21 cellular contexts compared by ENCODE assay signal in the genomic region with DNA sequence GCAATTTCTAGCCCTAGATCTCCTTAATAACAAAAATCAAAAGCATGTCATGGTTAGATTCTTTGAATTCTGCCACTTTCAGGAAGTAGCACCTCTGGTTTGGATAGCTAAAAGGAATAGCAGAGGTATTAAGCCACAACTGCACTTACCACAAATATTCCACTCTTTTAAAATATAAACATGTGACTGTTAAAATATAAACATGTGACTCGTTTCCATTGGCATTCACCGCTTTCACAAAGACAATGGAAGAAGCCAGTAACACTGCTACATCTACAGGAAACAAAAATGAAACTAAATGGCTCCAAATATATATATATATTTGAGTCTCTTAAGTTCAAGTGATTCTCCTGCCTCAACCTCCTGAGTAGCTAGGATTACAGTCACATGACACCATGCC.
DNase-seq lines count a peak whose midpoint lies in the region; ATAC-seq, FAIRE-seq and TF ChIP-seq lines count a peak whose summit lies in the region.
"Had no signal": no experiment of that assay in that cellular context is flagged by ENCODE, and none has a peak within 500 bp of the region (broad histone marks: within the 10 kb centered on the region; RNA-seq: fewer than 3 reads in every experiment).

No MANE protein-coding gene starts in this region.

- H3K9me3 Mint-ChIP-seq in activated naive CD4-positive, alpha-beta T cell treated with anti-CD3 and anti-CD28 coated beads, Interleukin-2, amount 50 U/mL, for 72 hours: peaks cover 0 to 6% of the 10 kb centered on the region in 2 donors
- H3K9me3 Mint-ChIP-seq in activated CD8-positive, alpha-beta T cell treated with anti-CD3 and anti-CD28 coated beads, Interleukin-2, amount 10 ng/mL, durations not matched to agents 7 days and 5 days (ENCODE audit: insufficient read depth): no peaks in the 10 kb centered on the region

- no peaks in the 10 kb centered on the region for H4K20me1 ChIP-seq in K562 (replicated peaks; ENCODE audit: control insufficient read depth, insufficient read depth, low read length)

- no peak overlapping the region for H3K9ac ChIP-seq in K562 (ENCODE audit: insufficient read depth in 1 of 2, low read depth in 2 of 2, low read length in 2 of 2)

- H3K4me1 ChIP-seq in K562 (replicated peaks in 1 of 2; ENCODE audit: control insufficient read depth in 2 of 2, insufficient read depth in 2 of 2, low read length in 2 of 2): peaks cover 0 to 6% of the 10 kb centered on the region in 2 experiments; a peak in 2 of 5 replicates
- H3K4me1 ChIP-seq in aorta (ENCODE audit: control insufficient read depth in 1 of 2, insufficient read depth in 2 of 2, low read length in 2 of 2): no peaks in the 10 kb centered on the region
- H3K4me1 ChIP-seq: BE2C had no signal

- H3K9me3 ChIP-seq in K562 (replicated peaks; ENCODE audit: control insufficient read depth, insufficient read depth, low read depth, low read length) (no peaks in the 10 kb centered on the region), aorta (ENCODE audit: control insufficient read depth, low read length) (no peaks in the 10 kb centered on the region)
- H3K9me3 ChIP-seq: BE2C, esophagus squamous epithelium, transverse colon had no signal

- no peak for FAIRE-seq in K562 (lab: Jason Lieb, UNC)
- FAIRE-seq: H1, TTC549 had no signal

- no peak overlapping the region for H2AFZ ChIP-seq in K562 (ENCODE audit: low read depth, low read length)

- DNase-seq in ACHN: peak; percentile 10
- peak; percentile 89 for DNase-seq in HCEC 1CT
- DNase-seq in K562 (ENCODE audit: extremely low read depth in 1 of 4, low spot score in 3 of 4): no peak
- peak; percentile 93 for DNase-seq in iris pigment epithelial cell (ENCODE audit: low read depth)
- no peak for DNase-seq in left lobe of liver (ENCODE audit: low spot score)
- no peak for DNase-seq in aorta
- no peak for DNase-seq in activated naive CD4-positive, alpha-beta T cell treated with anti-CD3 and anti-CD28 coated beads, Interleukin-2, amount 50 U/mL, for 72 hours (ENCODE audit: low spot score in 2 of 2)
- DNase-seq in activated CD8-positive, alpha-beta T cell treated with anti-CD3 and anti-CD28 coated beads, Interleukin-2, amount 10 ng/mL, durations not matched to agents 7 days and 5 days: no peak
- DNase-seq: activated CD8-positive, alpha-beta memory T cell treated with anti-CD3 and anti-CD28 coated beads for 24 hours; activated naive CD4-positive, alpha-beta T cell treated with Interleukin-2 at 50 U/mL for 16 hours; BE2C; esophagus squamous epithelium; midbrain; NCI-H2029 treated with DMSO at 0.1 percent for 48 hours; NCI-H774; posterior cingulate gyrus; Right ventricle myocardium superior; stimulated activated CD4-positive, alpha-beta T cell treated with anti-CD3 and anti-CD28 coated beads, Interleukin-1b, Interleukin-23, amount 100 ng/mL, for 48 hours; transverse colon had no signal

- intact Hi-C loops in K562 (cut with micrococcal nuclease): no loop called here
- intact Hi-C loops in aorta (cut with DNase I): no loop called here

- no TSS peak for BruUV-seq in K562 (replicated peaks; lab: Mats Ljungman, UMichigan)

- TF ChIP-seq CTCF in K562 (IDR thresholded peaks at IDR 0.05 in 2 of 3, conservative IDR thresholded peaks at IDR 0.05 in 1 of 3; ENCODE audit: insufficient read depth in 2 of 3, low read depth in 1 of 3, low read length in 3 of 3): no peak

- CTCF ChIA-PET in K562 (lab: Yijun Ruan, JAX; ENCODE audit: low intra/inter-chr PET ratio): no interaction called here
- CTCF ChIA-PET in activated CD8-positive, alpha-beta T cell treated with anti-CD3 and anti-CD28 coated beads, Interleukin-2, amount 10 ng/mL, durations not matched to agents 7 days and 5 days (lab: Charles Lee): no interaction called here

- peaks cover 0 to 6% of the 10 kb centered on the region in 2 donors for H3K36me3 Mint-ChIP-seq in activated naive CD4-positive, alpha-beta T cell treated with anti-CD3 and anti-CD28 coated beads, Interleukin-2, amount 50 U/mL, for 72 hours
- no peaks in the 10 kb centered on the region for H3K36me3 Mint-ChIP-seq in activated CD8-positive, alpha-beta T cell treated with anti-CD3 and anti-CD28 coated beads, Interleukin-2, amount 10 ng/mL, durations not matched to agents 7 days and 5 days (ENCODE audit: low read depth)

- no peak for TF ChIP-seq RAD21 in K562 (CRISPR knock-in tag; conservative IDR thresholded peaks at IDR 0.05 in 1 of 2, IDR thresholded peaks at IDR 0.05 in 1 of 2)

- peaks cover 8% of the 10 kb centered on the region for H3K4me1 Mint-ChIP-seq in activated CD8-positive, alpha-beta T cell treated with anti-CD3 and anti-CD28 coated beads, Interleukin-2, amount 10 ng/mL, durations not matched to agents 7 days and 5 days (ENCODE audit: low read depth)

- H3K4me3 ChIP-seq in K562: no peak overlapping the region
- no peak overlapping the region for H3K4me3 ChIP-seq in aorta (ENCODE audit: low read length in 2 of 2)
- H3K4me3 ChIP-seq: esophagus squamous epithelium, transverse colon had no signal

- peaks cover 3% of the 10 kb centered on the region; the same call in 1 of the 3 replicates for H3K36me3 ChIP-seq in K562 (ENCODE audit: control insufficient read depth, insufficient read depth, low read length)
- no peaks in the 10 kb centered on the region for H3K36me3 ChIP-seq in aorta (ENCODE audit: control insufficient read depth in 1 of 2, insufficient read depth in 2 of 2, low read length in 1 of 2)
- H3K36me3 ChIP-seq: BE2C, esophagus squamous epithelium, transverse colon had no signal

- in situ Hi-C loops in ACHN (cut with HindIII; ENCODE audit: low pct_ligation_motif_present, low pct_unique_long_range_greater_than_20kb, low sequenced_read_pairs) (no loop called here), K562 (cut with MboI) (no loop called here)

- H3K4me2 ChIP-seq in K562 (ENCODE audit: insufficient read depth, low read length): no peak overlapping the region

- no peaks in the 10 kb centered on the region for H3K9me1 ChIP-seq in K562 (ENCODE audit: control insufficient read depth, insufficient read depth, low read length)

- H3K27me3 Mint-ChIP-seq in activated CD8-positive, alpha-beta T cell treated with anti-CD3 and anti-CD28 coated beads, Interleukin-2, amount 10 ng/mL, durations not matched to agents 7 days and 5 days (ENCODE audit: low read depth): no peaks in the 10 kb centered on the region

- peaks cover 3% of the 10 kb centered on the region; the same call in 1 of the 3 replicates for H3K79me2 ChIP-seq in K562 (ENCODE audit: control insufficient read depth, insufficient read depth, low read length)

- H3K27ac ChIP-seq in K562 (ENCODE audit: extremely low read depth, low read depth, low read length) (no peak overlapping the region), aorta (ENCODE audit: low read depth in 1 of 2, low read length in 2 of 2) (no peak overlapping the region)
- H3K27ac ChIP-seq: esophagus squamous epithelium had no signal

- POLR2A ChIA-PET in K562 (lab: Yijun Ruan, JAX): no interaction called here
- POLR2A ChIA-PET in activated CD8-positive, alpha-beta T cell treated with anti-CD3 and anti-CD28 coated beads, Interleukin-2, amount 10 ng/mL, durations not matched to agents 7 days and 5 days (lab: Charles Lee): no interaction called here

- H3K27me3 ChIP-seq in K562 (ENCODE audit: control insufficient read depth in 2 of 2, insufficient read depth in 2 of 2, low read length in 2 of 2) (no peaks in the 10 kb centered on the region), aorta (ENCODE audit: control insufficient read depth in 1 of 2, insufficient read depth in 2 of 2, low read length in 1 of 2) (no peaks in the 10 kb centered on the region)
- H3K27me3 ChIP-seq: BE2C, esophagus squamous epithelium, transverse colon had no signal

- no peak overlapping the region for H3K4me3 Mint-ChIP-seq in activated CD8-positive, alpha-beta T cell treated with anti-CD3 and anti-CD28 coated beads, Interleukin-2, amount 10 ng/mL, durations not matched to agents 7 days and 5 days

- TF ChIP-seq POLR2A in K562 (conservative IDR thresholded peaks at IDR 0.05): no peak

- TF ChIP-seq EP300 in K562 (IDR thresholded peaks at IDR 0.05; ENCODE audit: low read length): no peak

- H3K27ac Mint-ChIP-seq in activated naive CD4-positive, alpha-beta T cell treated with anti-CD3 and anti-CD28 coated beads, Interleukin-2, amount 50 U/mL, for 72 hours: no peak overlapping the region
- H3K27ac Mint-ChIP-seq in activated CD8-positive, alpha-beta T cell treated with anti-CD3 and anti-CD28 coated beads, Interleukin-2, amount 10 ng/mL, durations not matched to agents 7 days and 5 days: no peak overlapping the region

- 96% methylated on average over 2 of the region's 2 CpGs for WGBS in K562 (ENCODE audit: insufficient coverage, low coverage, missing lambda C conversion rate)
- 35 to 44% methylated on average over 2 of the region's 2 CpGs for WGBS in aorta, 2 donors

- ATAC-seq in K562 (no peak), left lobe of liver (no peak), aorta (ENCODE audit: low FRiP score) (no peak)
- ATAC-seq in activated naive CD4-positive, alpha-beta T cell treated with anti-CD3 and anti-CD28 coated beads, Interleukin-2, amount 50 U/mL, for 72 hours: no peak
- no peak for ATAC-seq in activated CD8-positive, alpha-beta T cell treated with anti-CD3 and anti-CD28 coated beads, Interleukin-2, amount 10 ng/mL, durations not matched to agents 7 days and 5 days

TF ChIP-seq in K562, 482 proteins besides CTCF, POLR2A, EP300 and RAD21 (continues in another document):
- TF ChIP-seq, protein P1, sequence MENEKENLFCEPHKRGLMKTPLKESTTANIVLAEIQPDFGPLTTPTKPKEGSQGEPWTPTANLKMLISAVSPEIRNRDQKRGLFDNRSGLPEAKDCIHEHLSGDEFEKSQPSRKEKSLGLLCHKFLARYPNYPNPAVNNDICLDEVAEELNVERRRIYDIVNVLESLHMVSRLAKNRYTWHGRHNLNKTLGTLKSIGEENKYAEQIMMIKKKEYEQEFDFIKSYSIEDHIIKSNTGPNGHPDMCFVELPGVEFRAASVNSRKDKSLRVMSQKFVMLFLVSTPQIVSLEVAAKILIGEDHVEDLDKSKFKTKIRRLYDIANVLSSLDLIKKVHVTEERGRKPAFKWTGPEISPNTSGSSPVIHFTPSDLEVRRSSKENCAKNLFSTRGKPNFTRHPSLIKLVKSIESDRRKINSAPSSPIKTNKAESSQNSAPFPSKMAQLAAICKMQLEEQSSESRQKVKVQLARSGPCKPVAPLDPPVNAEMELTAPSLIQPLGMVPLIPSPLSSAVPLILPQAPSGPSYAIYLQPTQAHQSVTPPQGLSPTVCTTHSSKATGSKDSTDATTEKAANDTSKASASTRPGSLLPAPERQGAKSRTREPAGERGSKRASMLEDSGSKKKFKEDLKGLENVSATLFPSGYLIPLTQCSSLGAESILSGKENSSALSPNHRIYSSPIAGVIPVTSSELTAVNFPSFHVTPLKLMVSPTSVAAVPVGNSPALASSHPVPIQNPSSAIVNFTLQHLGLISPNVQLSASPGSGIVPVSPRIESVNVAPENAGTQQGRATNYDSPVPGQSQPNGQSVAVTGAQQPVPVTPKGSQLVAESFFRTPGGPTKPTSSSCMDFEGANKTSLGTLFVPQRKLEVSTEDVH (IDR thresholded peaks at IDR 0.05; ENCODE audit: low read depth, partially characterized antibody): no peak

Comparison
In these comparisons a context has a peak if more than half of its experiments do, and no peak if none do; other contexts are left out.
1. DNase-seq: peak in ACHN (single experiment), HCEC 1CT (single experiment) and iris pigment epithelial cell (single experiment); none in K562 (0 of 4), left lobe of liver (single experiment), aorta (0 of 2), activated naive CD4-positive, alpha-beta T cell treated with anti-CD3 and anti-CD28 coated beads, Interleukin-2, amount 50 U/mL, for 72 hours (0 of 2) and activated CD8-positive, alpha-beta T cell treated with anti-CD3 and anti-CD28 coated beads, Interleukin-2, amount 10 ng/mL, durations not matched to agents 7 days and 5 days (single experiment).